26 cellular contexts compared by ENCODE assay signal in the genomic region with DNA sequence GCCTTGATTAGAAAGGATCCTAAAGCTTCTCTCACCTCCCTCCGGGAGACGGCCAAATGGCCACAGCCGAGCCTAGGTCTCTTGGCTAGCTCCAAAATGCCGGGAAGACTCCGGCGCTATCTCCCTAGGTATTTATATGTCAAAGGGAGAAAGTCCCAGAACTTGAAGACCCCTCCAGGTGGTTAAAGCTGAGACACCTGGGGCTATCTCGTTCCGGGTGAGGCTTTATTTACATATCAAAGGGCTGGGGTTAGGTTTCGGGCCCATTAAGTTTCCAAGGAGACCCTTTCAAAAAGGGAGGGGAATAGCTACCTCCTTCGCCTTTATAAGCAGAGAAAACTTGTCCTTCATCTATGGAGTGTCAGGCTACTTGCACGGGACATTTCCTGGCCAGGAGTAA.
DNase-seq lines count a peak whose midpoint lies in the region; ATAC-seq and TF ChIP-seq lines count a peak whose summit lies in the region.
"Had no signal": no experiment of that assay in that cellular context is flagged by ENCODE, and none has a peak within 500 bp of the region (broad histone marks: within the 10 kb centered on the region; RNA-seq: fewer than 3 reads in every experiment).

No MANE protein-coding gene starts in this region.

- H3K4me2 ChIP-seq in GM23248 (ENCODE audit: unreplicated experiment), result no peak overlapping the region

- no peak overlapping the region for H3K27ac ChIP-seq in GM23248
- H3K27ac ChIP-seq: esophagus muscularis mucosa, SK-N-MC had no signal

- H3K9me3 ChIP-seq in HAP-1 (no peaks in the 10 kb centered on the region), GM23248 (ENCODE audit: low read depth) (no peaks in the 10 kb centered on the region)
- H3K9me3 ChIP-seq: esophagus muscularis mucosa had no signal

- H3K36me3 Mint-ChIP-seq in mesothelial cell of epicardium, result no peaks in the 10 kb centered on the region
- H3K36me3 Mint-ChIP-seq: immature natural killer cell had no signal

- ATAC-seq in GM18517 (IDR thresholded peaks at IDR 0.05; ENCODE audit: unreplicated experiment), result no peak
- ATAC-seq: activated CD8-positive, alpha-beta T cell treated with anti-CD3 and anti-CD28 coated beads for 36 hours; HepG2; left ventricle myocardium superior; Panc1 had no signal

- H3K4me3 ChIP-seq in HAP-1 (no peak overlapping the region), GM23248 (no peak overlapping the region)
- H3K4me3 ChIP-seq: esophagus muscularis mucosa, SK-N-MC had no signal

- no peak for TF ChIP-seq CTCF in mesothelial cell of epicardium (IDR thresholded peaks at IDR 0.05; ENCODE audit: unreplicated experiment)

- no peaks in the 10 kb centered on the region for H3K9me3 Mint-ChIP-seq in mesothelial cell of epicardium
- H3K9me3 Mint-ChIP-seq: activated CD8-positive, alpha-beta T cell treated with anti-CD3 and anti-CD28 coated beads for 36 hours; activated T-cell treated with anti-CD3 and anti-CD28 coated beads, Interleukin-2, amount 50 U/mL, for 24 hours; CD4-positive, alpha-beta T cell; central memory CD8-positive, alpha-beta T cell; immature natural killer cell; T-helper 2 cell treated with Interferon-gamma antibody and Interleukin-4, amounts not matched to agents 5 μg/mL and 100 μg/mL, for 36 hours had no signal

- H2AFZ ChIP-seq in GM23248, result no peak overlapping the region

- H3K4me1 Mint-ChIP-seq in mesothelial cell of epicardium, result no peaks in the 10 kb centered on the region
- H3K4me1 Mint-ChIP-seq: central memory CD8-positive, alpha-beta T cell; immature natural killer cell had no signal

- H3K27me3 Mint-ChIP-seq in mesothelial cell of epicardium (ENCODE audit: low read depth), result peaks cover 15% of the 10 kb centered on the region

- H3K9ac ChIP-seq in GM23248, result no peak overlapping the region

- in situ Hi-C loops in HAP-1 (cut with MboI; ENCODE audit: low sequenced_read_pairs) (no loop called here), GM23248 (cut with MboI) (no loop called here)

- H3K4me1 ChIP-seq in HAP-1 (peaks cover 9% of the 10 kb centered on the region), GM23248 (ENCODE audit: insufficient read depth) (peaks cover 15% of the 10 kb centered on the region)
- H3K4me1 ChIP-seq: esophagus muscularis mucosa had no signal

- no peaks in the 10 kb centered on the region for H4K20me1 ChIP-seq in GM23248 (ENCODE audit: insufficient read depth)

- DNase-seq in COLO668 (lab: John Stamatoyannopoulos, UW; ENCODE audit: unreplicated experiment) (peak; percentile 23), HAP-1 (ENCODE audit: low spot score in 2 of 2) (peak; percentile 10 to 20), NCI-H510A (lab: John Stamatoyannopoulos, UW) (peak; percentile 34), iPS-NIHi11 (ENCODE audit: low spot score) (peak; percentile 30), mesothelial cell of epicardium (ENCODE audit: low spot score in 2 of 2, unreplicated experiment in 2 of 2) (no peak), GM23248 (no peak), dedifferentiated amniotic fluid mesenchymal stem cell (ENCODE audit: extremely low spot score) (no peak)
- DNase-seq: activated CD4-positive, CD25-positive, alpha-beta regulatory T cell; activated CD8-positive, alpha-beta T cell treated with anti-CD3 and anti-CD28 coated beads for 36 hours; activated naive CD4-positive, alpha-beta T cell treated with Interleukin-2 at 50 U/mL for 16 hours; activated T-cell treated with anti-CD3 and anti-CD28 coated beads, Interleukin-2, amount 50 U/mL, for 24 hours; CD4-positive, alpha-beta T cell; effector CD4-positive, alpha-beta T cell; EL; immature natural killer cell; left ventricle myocardium superior; NCI-H2029 treated with DMSO at 0.1 percent for 48 hours; NCI-H82; stimulated activated CD8-positive, alpha-beta memory T cell treated with anti-CD3 and anti-CD28 coated beads, Interleukin-4, amount 100 ng/mL, for 48 hours had no signal

- no peak overlapping the region for H3K4me3 Mint-ChIP-seq in mesothelial cell of epicardium
- H3K4me3 Mint-ChIP-seq: activated CD8-positive, alpha-beta T cell treated with anti-CD3 and anti-CD28 coated beads for 36 hours; activated T-cell treated with anti-CD3 and anti-CD28 coated beads, Interleukin-2, amount 50 U/mL, for 24 hours; CD4-positive, alpha-beta T cell; central memory CD8-positive, alpha-beta T cell; immature natural killer cell; T-helper 2 cell treated with Interferon-gamma antibody and Interleukin-4, amounts not matched to agents 5 μg/mL and 100 μg/mL, for 36 hours had no signal

- WGBS in GM23248 (ENCODE audit: low coverage in 1 of 2, low lambda C conversion rate in 2 of 2, missing lambda C conversion rate in 2 of 2), 2 experiments, result 28% methylated on average over 11 of the region's 11 CpGs

- no peaks in the 10 kb centered on the region for H3K27me3 ChIP-seq in HAP-1 (ENCODE audit: low read depth)
- no peaks in the 10 kb centered on the region for H3K27me3 ChIP-seq in GM23248 (replicated peaks; ENCODE audit: insufficient read depth)

- no peak overlapping the region for H3K27ac Mint-ChIP-seq in mesothelial cell of epicardium
- H3K27ac Mint-ChIP-seq: activated CD8-positive, alpha-beta T cell treated with anti-CD3 and anti-CD28 coated beads for 36 hours; activated T-cell treated with anti-CD3 and anti-CD28 coated beads, Interleukin-2, amount 50 U/mL, for 24 hours; CD4-positive, alpha-beta T cell; immature natural killer cell; T-helper 2 cell treated with Interferon-gamma antibody and Interleukin-4, amounts not matched to agents 5 μg/mL and 100 μg/mL, for 36 hours had no signal

- H3K36me3 ChIP-seq in HAP-1 (replicated peaks) (no peaks in the 10 kb centered on the region), GM23248 (ENCODE audit: low read depth) (no peaks in the 10 kb centered on the region)
- H3K36me3 ChIP-seq: esophagus muscularis mucosa had no signal

- no peaks in the 10 kb centered on the region for H3K79me2 ChIP-seq in GM23248 (ENCODE audit: insufficient read depth)

- peaks cover 10% of the 10 kb centered on the region for H3F3A ChIP-seq in GM23248 (ENCODE audit: insufficient read depth)

- no peaks in the 10 kb centered on the region for H3K9me2 ChIP-seq in GM23248 (ENCODE audit: insufficient read depth)

Comparison
In these comparisons a context has a peak if more than half of its experiments do, and no peak if none do; other contexts are left out.
1. DNase-seq: peak in COLO668 (single experiment), HAP-1 (2 of 2), NCI-H510A (single experiment) and iPS-NIHi11 (single experiment); none in mesothelial cell of epicardium (0 of 2), GM23248 (single experiment) and dedifferentiated amniotic fluid mesenchymal stem cell (single experiment).